1 cellular context compared by ENCODE assay signal in genomic region chr2:181594322-181594721, GRCh38.
TF ChIP-seq lines count a peak whose summit lies in the region.

No MANE protein-coding gene starts in this region.

TF ChIP-seq in GM12878, 131 proteins besides CTCF, POLR2A, EP300 and RAD21 (continued from another document):
- TF ChIP-seq RELB (IDR thresholded peaks at IDR 0.05; ENCODE audit: low read depth): peak; percentile 44; the same call in 1 of the 2 replicates
- TF ChIP-seq DPF2 (IDR thresholded peaks at IDR 0.05): peak; percentile 65; the same call in 1 of the 2 replicates
- TF ChIP-seq GATAD2B (conservative IDR thresholded peaks at IDR 0.05; ENCODE audit: low read depth): peak; percentile 51; the same call in 1 of the 2 replicates
- no peak for TF ChIP-seq SIX5 (IDR thresholded peaks at IDR 0.05; ENCODE audit: low read depth, low read length, severe bottlenecking)
- TF ChIP-seq BHLHE40 (IDR thresholded peaks at IDR 0.05; ENCODE audit: borderline replicate concordance in 1 of 2, low read depth in 2 of 2, low read length in 1 of 2): peak in 1 of 2 experiments; percentile 17; a peak in 1 of 4 replicates
- TF ChIP-seq ATF7 (IDR thresholded peaks at IDR 0.05; ENCODE audit: low read depth): peak; percentile 39; the same call in 1 of the 2 replicates
- TF ChIP-seq MEF2A (IDR thresholded peaks at IDR 0.05; ENCODE audit: insufficient read depth, low read depth, low read length): no peak
